10 cellular contexts compared by ENCODE assay signal in the genomic region with DNA sequence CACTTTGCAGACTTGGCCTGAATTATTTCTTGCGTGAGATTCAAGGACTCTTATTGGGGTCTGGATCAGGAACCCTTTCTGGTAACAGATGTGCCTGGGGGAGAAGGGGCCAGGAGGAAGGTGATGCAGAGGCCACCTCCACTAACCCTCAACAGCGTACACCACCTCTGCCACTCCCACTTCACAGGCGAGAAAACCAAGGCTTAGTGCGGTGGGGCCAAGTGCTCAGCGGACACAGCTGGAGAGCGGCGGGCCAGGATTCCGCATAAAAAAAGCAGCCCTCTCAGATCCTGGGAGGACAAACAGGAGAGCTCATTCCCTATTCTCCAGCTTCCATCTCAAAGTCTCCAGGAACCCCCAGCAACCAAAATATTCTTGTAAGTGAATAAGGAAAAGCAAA. TPM values are rescaled to one million over a fixed set of nuclear protein-coding genes. Genes with fewer than 3 reads are reported as not detected.
DNase-seq lines count a peak whose midpoint lies in the region; TF ChIP-seq lines count a peak whose summit lies in the region.
"Had no signal": no experiment of that assay in that cellular context is flagged by ENCODE, and none has a peak within 500 bp of the region (broad histone marks: within the 10 kb centered on the region; RNA-seq: fewer than 3 reads in every experiment).

No MANE protein-coding gene starts in this region.

- intact Hi-C loops in Calu3 (cut with micrococcal nuclease; ENCODE audit: unreplicated experiment), result no loop called here

- no TSS peak for BruUV-seq in Calu3 (replicated peaks; lab: Mats Ljungman, UMichigan)

- H3K27ac Mint-ChIP-seq in Calu3 (ENCODE audit: unreplicated experiment) (peak overlapping the region; percentile 30), glutamatergic neuron (ENCODE audit: unreplicated experiment) (peak overlapping the region; percentile 23), nephron progenitor cell (no peak overlapping the region)
- H3K27ac Mint-ChIP-seq: CD4-positive, alpha-beta T cell had no signal

- DNase-seq in Calu3 (no peak), RWPE1 (ENCODE audit: low spot score) (no peak), glutamatergic neuron (no peak), nephron progenitor cell (no peak), GM19238 (ENCODE audit: insufficient read length, low spot score) (no peak), HuH-7 (ENCODE audit: low spot score) (no peak)
- DNase-seq: DMS79, GOT3 had no signal

- peaks cover 38% of the 10 kb centered on the region for H3K36me3 Mint-ChIP-seq in Calu3 (ENCODE audit: insufficient read depth, unreplicated experiment)
- H3K36me3 Mint-ChIP-seq in glutamatergic neuron (ENCODE audit: unreplicated experiment), result peaks cover 7% of the 10 kb centered on the region
- H3K36me3 Mint-ChIP-seq in nephron progenitor cell (ENCODE audit: low read depth), result no peaks in the 10 kb centered on the region

- H3K9me3 Mint-ChIP-seq in Calu3 (ENCODE audit: low read depth, unreplicated experiment), result peaks cover 2% of the 10 kb centered on the region
- peaks cover 15% of the 10 kb centered on the region for H3K9me3 Mint-ChIP-seq in glutamatergic neuron (ENCODE audit: unreplicated experiment)
- H3K9me3 Mint-ChIP-seq in nephron progenitor cell, result peaks cover 14% of the 10 kb centered on the region
- H3K9me3 Mint-ChIP-seq: CD4-positive, alpha-beta T cell had no signal

- TF ChIP-seq CTCF in Calu3 (IDR thresholded peaks at IDR 0.05; ENCODE audit: unreplicated experiment) (no peak), RWPE1 (conservative IDR thresholded peaks at IDR 0.05; ENCODE audit: low read depth) (no peak), glutamatergic neuron (IDR thresholded peaks at IDR 0.05; ENCODE audit: partially characterized antibody, unreplicated experiment) (no peak), nephron progenitor cell (IDR thresholded peaks at IDR 0.05) (no peak)

- peak overlapping the region; percentile 98; the same call in 1 of the 2 replicates for H3K27ac ChIP-seq in RWPE1
- H3K27ac ChIP-seq: KMS-11 had no signal

- POLR2A ChIA-PET in RWPE1 (lab: Yijun Ruan, JAX; ENCODE audit: low non-redundant PET), result no interaction called here

- no peaks in the 10 kb centered on the region for H3K27me3 Mint-ChIP-seq in Calu3 (ENCODE audit: unreplicated experiment)
- peaks cover 5% of the 10 kb centered on the region for H3K27me3 Mint-ChIP-seq in glutamatergic neuron (ENCODE audit: unreplicated experiment)
- peaks cover 3% of the 10 kb centered on the region for H3K27me3 Mint-ChIP-seq in nephron progenitor cell (ENCODE audit: low read depth, poor library complexity)
- H3K27me3 Mint-ChIP-seq: CD4-positive, alpha-beta T cell had no signal

- CTCF ChIA-PET in Calu3 (lab: Charles Lee) (no interaction called here), RWPE1 (lab: Yijun Ruan, JAX) (no interaction called here)

- H3K4me3 Mint-ChIP-seq in Calu3 (ENCODE audit: low read depth, unreplicated experiment) (no peak overlapping the region), glutamatergic neuron (ENCODE audit: unreplicated experiment) (no peak overlapping the region), nephron progenitor cell (no peak overlapping the region)
- H3K4me3 Mint-ChIP-seq: CD4-positive, alpha-beta T cell had no signal

- H3K4me1 Mint-ChIP-seq in Calu3 (ENCODE audit: low read depth, unreplicated experiment) (no peaks in the 10 kb centered on the region), glutamatergic neuron (ENCODE audit: low read depth, unreplicated experiment) (peaks cover 12% of the 10 kb centered on the region), nephron progenitor cell (peaks cover 44% of the 10 kb centered on the region)

RNA-seq across cellular contexts. Expression of gene SLC7A5, which starts 51.4 kb away (rescaled TPM):
- total RNA-seq in Calu3 (2022) (379 and 501 TPM in 2 replicates), glutamatergic neuron (ENCODE audit: unreplicated experiment) (205 TPM)

RNA-seq across cellular contexts. Expression of gene KLHDC4, which starts 52.1 kb away (rescaled TPM):
- total RNA-seq in Calu3 (2022) (106 and 109 TPM in 2 replicates), glutamatergic neuron (ENCODE audit: unreplicated experiment) (65.4 TPM)
